10 cellular contexts compared by ENCODE assay signal in the genomic region with DNA sequence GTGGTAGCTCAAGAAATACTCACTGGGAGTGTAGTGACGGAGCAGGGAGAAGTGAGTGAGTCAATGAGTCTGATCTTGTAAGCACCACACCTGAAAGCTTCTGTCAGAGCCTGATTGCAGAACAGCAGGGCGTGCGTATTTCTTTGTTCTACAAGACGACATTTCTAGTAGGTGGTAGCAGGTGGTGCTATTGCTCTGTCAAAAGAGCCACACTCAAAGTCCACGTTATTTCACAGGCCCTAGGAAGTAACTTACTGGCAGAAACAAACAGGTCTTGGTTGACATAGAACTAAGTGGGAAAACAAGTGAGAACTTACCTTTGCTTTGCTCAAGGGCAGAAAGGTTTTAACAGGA. TPM values are rescaled to one million over a fixed set of nuclear protein-coding genes. Genes with fewer than 3 reads are reported as not detected.
DNase-seq lines count a peak whose midpoint lies in the region; ATAC-seq and TF ChIP-seq lines count a peak whose summit lies in the region.
"Had no signal": no experiment of that assay in that cellular context is flagged by ENCODE, and none has a peak within 500 bp of the region (broad histone marks: within the 10 kb centered on the region; RNA-seq: fewer than 3 reads in every experiment).

No MANE protein-coding gene starts in this region.

- TF ChIP-seq CTCF in WTC11 (IDR thresholded peaks at IDR 0.05): no peak
- no peak for TF ChIP-seq CTCF in CD14-positive monocyte (IDR thresholded peaks at IDR 0.05)
- TF ChIP-seq CTCF in GM20000 (IDR thresholded peaks at IDR 0.05; ENCODE audit: extremely low read depth, missing control alignments): no peak
- no peak for TF ChIP-seq CTCF in glutamatergic neuron (IDR thresholded peaks at IDR 0.05; ENCODE audit: partially characterized antibody, unreplicated experiment)

- peaks cover 4% of the 10 kb centered on the region for H3K27me3 Mint-ChIP-seq in WTC11 (ENCODE audit: low read depth)
- peaks cover 0 to 1% (median 0%) of the 10 kb centered on the region in 3 donors for H3K27me3 Mint-ChIP-seq in CD14-positive monocyte (ENCODE audit: low read depth in 3 of 3)
- H3K27me3 Mint-ChIP-seq in glutamatergic neuron (ENCODE audit: unreplicated experiment): no peaks in the 10 kb centered on the region

- POLR2A ChIA-PET in WTC11 (lab: Charles Lee): interaction anchor here (0.6 kb wide), 1 partner anchor 37 kb away, joined by 3 read pairs; no protein-coding TSS in a partner anchor

- CTCF ChIA-PET in WTC11 (lab: Charles Lee): interaction anchor here (0.6 to 1.3 kb wide), 4 partner anchors 187 to 397 kb away, joined by 3 read pairs; no protein-coding TSS in a partner anchor

- H3K9me3 Mint-ChIP-seq in WTC11 (no peaks in the 10 kb centered on the region), CD14-positive monocyte (peaks cover 0 to 4% (median 2%) of the 10 kb centered on the region in 7 donors), glutamatergic neuron (ENCODE audit: unreplicated experiment) (peaks cover 1% of the 10 kb centered on the region)
- H3K9me3 Mint-ChIP-seq: natural killer cell treated with Interleukin-12 subunit alpha and Interleukin-12 subunit beta and Interleukin-15 and Interleukin-18, amount 100 ng/mL, for 72 hours had no signal

- H3K36me3 Mint-ChIP-seq in WTC11 (no peaks in the 10 kb centered on the region), CD14-positive monocyte (no peaks in the 10 kb centered on the region), glutamatergic neuron (ENCODE audit: unreplicated experiment) (peaks cover 5% of the 10 kb centered on the region)
- H3K36me3 Mint-ChIP-seq: natural killer cell treated with Interleukin-12 subunit alpha and Interleukin-12 subunit beta and Interleukin-15 and Interleukin-18, amount 100 ng/mL, for 72 hours had no signal

- intact Hi-C loops in CD14-positive monocyte (cut with micrococcal nuclease): loop anchor here in 1 of 2 donors (10.0 kb wide), 1 partner anchor 105 kb away; no protein-coding TSS in a partner anchor

- peak; percentile 93 for ATAC-seq in WTC11
- ATAC-seq in HG03469 (IDR thresholded peaks at IDR 0.05; ENCODE audit: unreplicated experiment): no peak
- ATAC-seq: natural killer cell treated with Interleukin-12 subunit alpha and Interleukin-12 subunit beta and Interleukin-15 and Interleukin-18, amount 100 ng/mL, for 72 hours had no signal

- H3K27ac Mint-ChIP-seq in WTC11 (no peak overlapping the region), CD14-positive monocyte (no peak overlapping the region), glutamatergic neuron (ENCODE audit: unreplicated experiment) (no peak overlapping the region)
- H3K27ac Mint-ChIP-seq: natural killer cell treated with Interleukin-12 subunit alpha and Interleukin-12 subunit beta and Interleukin-15 and Interleukin-18, amount 100 ng/mL, for 72 hours had no signal

- in situ Hi-C loops in KBM-7 (cut with MboI; ENCODE audit: low pct_unique_long_range_greater_than_20kb, low sequenced_read_pairs): no loop called here

- H3K4me3 Mint-ChIP-seq in WTC11 (no peak overlapping the region), CD14-positive monocyte (no peak overlapping the region), glutamatergic neuron (ENCODE audit: unreplicated experiment) (no peak overlapping the region)
- H3K4me3 Mint-ChIP-seq: natural killer cell treated with Interleukin-12 subunit alpha and Interleukin-12 subunit beta and Interleukin-15 and Interleukin-18, amount 100 ng/mL, for 72 hours had no signal

- DNase-seq in DMS53 treated with DMSO at 0.1 percent for 48 hours (lab: John Stamatoyannopoulos, UW; ENCODE audit: unreplicated experiment): peak; percentile 43
- peak; percentile 15 for DNase-seq in KBM-7
- DNase-seq in WTC11 (ENCODE audit: low spot score): peak; percentile 48
- DNase-seq in kidney glomerular epithelial cell (lab: John Stamatoyannopoulos, UW): peak; percentile 13
- DNase-seq in CD14-positive monocyte (ENCODE audit: low spot score): no peak
- DNase-seq in GM20000 (ENCODE audit: low spot score): no peak
- DNase-seq in glutamatergic neuron: no peak
- DNase-seq: NCI-H2171 treated with DMSO at 0.1 percent for 48 hours had no signal

- peaks cover 32% of the 10 kb centered on the region for H3K4me1 Mint-ChIP-seq in WTC11
- H3K4me1 Mint-ChIP-seq in CD14-positive monocyte: peaks cover 15% of the 10 kb centered on the region
- peaks cover 12% of the 10 kb centered on the region for H3K4me1 Mint-ChIP-seq in glutamatergic neuron (ENCODE audit: low read depth, unreplicated experiment)

TF ChIP-seq in WTC11, 78 proteins besides CTCF, POLR2A, EP300 and RAD21:
- TF ChIP-seq, protein P1, sequence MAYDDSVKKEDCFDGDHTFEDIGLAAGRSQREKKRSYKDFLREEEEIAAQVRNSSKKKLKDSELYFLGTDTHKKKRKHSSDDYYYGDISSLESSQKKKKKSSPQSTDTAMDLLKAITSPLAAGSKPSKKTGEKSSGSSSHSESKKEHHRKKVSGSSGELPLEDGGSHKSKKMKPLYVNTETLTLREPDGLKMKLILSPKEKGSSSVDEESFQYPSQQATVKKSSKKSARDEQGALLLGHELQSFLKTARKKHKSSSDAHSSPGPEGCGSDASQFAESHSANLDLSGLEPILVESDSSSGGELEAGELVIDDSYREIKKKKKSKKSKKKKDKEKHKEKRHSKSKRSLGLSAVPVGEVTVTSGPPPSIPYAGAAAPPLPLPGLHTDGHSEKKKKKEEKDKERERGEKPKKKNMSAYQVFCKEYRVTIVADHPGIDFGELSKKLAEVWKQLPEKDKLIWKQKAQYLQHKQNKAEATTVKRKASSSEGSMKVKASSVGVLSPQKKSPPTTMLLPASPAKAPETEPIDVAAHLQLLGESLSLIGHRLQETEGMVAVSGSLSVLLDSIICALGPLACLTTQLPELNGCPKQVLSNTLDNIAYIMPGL (CRISPR knock-in tag; IDR thresholded peaks at IDR 0.05): peak; percentile 43; the same call in 1 of the 2 replicates
- TF ChIP-seq ATF1 (CRISPR knock-in tag; IDR thresholded peaks at IDR 0.05): no peak

RNA-seq across cellular contexts. Expression of a gene that starts 46.4 kb away (rescaled TPM):
- total RNA-seq in WTC11 (2021): 83.5 to 107 TPM (median 88.8 TPM) in 3 replicates
- 1 to 10 TPM; 2.0 to 3.7 TPM for polyA plus RNA-seq in CD14-positive monocyte
- total RNA-seq in glutamatergic neuron (ENCODE audit: unreplicated experiment): 17.2 TPM

Comparison
In these comparisons a context has a peak if more than half of its experiments do, and no peak if none do; other contexts are left out.
1. DNase-seq: peak in DMS53 treated with DMSO at 0.1 percent for 48 hours (single experiment), KBM-7 (single experiment), WTC11 (single experiment) and kidney glomerular epithelial cell (single experiment); none in CD14-positive monocyte (single experiment), GM20000 (single experiment) and glutamatergic neuron (single experiment).